9 cellular contexts compared by ENCODE assay signal in genomic region chr16:700684-701584, GRCh38. TPM values are rescaled to one million over a fixed set of nuclear protein-coding genes. Genes with fewer than 3 reads are reported as not detected.
DNase-seq lines count a peak whose midpoint lies in the region; ATAC-seq and TF ChIP-seq lines count a peak whose summit lies in the region.
"Had no signal": no experiment of that assay in that cellular context is flagged by ENCODE, and none has a peak within 500 bp of the region (broad histone marks: within the 10 kb centered on the region; RNA-seq: fewer than 3 reads in every experiment).

No MANE protein-coding gene starts in this region.

- H3K4me3 ChIP-seq in A673 (ENCODE audit: low read depth, low read length, poor library complexity, severe bottlenecking): no peak overlapping the region
- H3K4me3 ChIP-seq in HUES6 (ENCODE audit: low read depth, low read length): peak overlapping the region; percentile 23
- H3K4me3 ChIP-seq in left lung: no peak overlapping the region

- CTCF ChIA-PET in A673 (lab: Charles Lee): no interaction called here

- no peak overlapping the region for H3K27ac ChIP-seq in A673 (ENCODE audit: low read depth, low read length, poor library complexity, severe bottlenecking)
- no peak overlapping the region for H3K27ac ChIP-seq in HUES6 (ENCODE audit: low read depth, low read length)
- no peak overlapping the region for H3K27ac ChIP-seq in left lung

- intact Hi-C loops in A673 (cut with micrococcal nuclease; ENCODE audit: unreplicated experiment) (no loop called here), left lung (cut with DNase I) (no loop called here)

- BruUV-seq in A673 (replicated peaks; lab: Mats Ljungman, UMichigan): no TSS peak

- no peak overlapping the region for H3K9ac ChIP-seq in HUES6 (ENCODE audit: low read length)

- H3K27me3 ChIP-seq in A673 (replicated peaks; ENCODE audit: insufficient read depth, low read depth, low read length, poor library complexity) (peaks cover 69% of the 10 kb centered on the region), HUES6 (ENCODE audit: control insufficient read depth, insufficient read depth, low read length) (peaks cover 96% of the 10 kb centered on the region), left lung (peaks cover 61 to 98% of the 10 kb centered on the region in 2 donors)

- no peaks in the 10 kb centered on the region for H3K4me1 ChIP-seq in A673 (ENCODE audit: insufficient read depth, low read length, poor library complexity, severe bottlenecking)
- peaks cover 5% of the 10 kb centered on the region; the same call in 1 of the 2 replicates for H3K4me1 ChIP-seq in HUES6 (ENCODE audit: control insufficient read depth, insufficient read depth, low read length)
- H3K4me1 ChIP-seq in left lung: peaks cover 1 to 5% of the 10 kb centered on the region in 2 donors

- DNase-seq in A673 (ENCODE audit: low spot score): peak; percentile 43
- DNase-seq in activated T-helper 9 cell treated with anti-CD3 and anti-CD28 coated beads, Interleukin-2, amount 50 U/mL, for 16 hours (ENCODE audit: low read depth): peak; percentile 38
- DNase-seq in left lung: no peak
- DNase-seq in NCI-H1417 treated with DMSO at 0.1 percent for 48 hours (lab: John Stamatoyannopoulos, UW): no peak
- DNase-seq in LoVo (ENCODE audit: low spot score): no peak
- DNase-seq in NCI-H146 (lab: John Stamatoyannopoulos, UW): no peak
- DNase-seq: COR-L47 had no signal

- no peak for TF ChIP-seq CTCF in A673 (conservative IDR thresholded peaks at IDR 0.05; ENCODE audit: low read depth, low read length)
- no peak for TF ChIP-seq CTCF in left lung (IDR thresholded peaks at IDR 0.05)

- H3K36me3 ChIP-seq in A673 (ENCODE audit: insufficient read depth, low read length, poor library complexity, severe bottlenecking): no peaks in the 10 kb centered on the region
- H3K36me3 ChIP-seq in HUES6 (ENCODE audit: control insufficient read depth, insufficient read depth, low read length): no peaks in the 10 kb centered on the region
- H3K36me3 ChIP-seq in left lung: no peaks in the 10 kb centered on the region

- peak; percentile 76 for ATAC-seq in left lung
- ATAC-seq in HG02981 (IDR thresholded peaks at IDR 0.05; ENCODE audit: unreplicated experiment): no peak

- POLR2A ChIA-PET in A673 (lab: Charles Lee; ENCODE audit: low non-redundant PET): no interaction called here

- no peaks in the 10 kb centered on the region for H3K9me3 ChIP-seq in A673 (ENCODE audit: low read depth, low read length, poor library complexity, severe bottlenecking)
- H3K9me3 ChIP-seq in HUES6 (ENCODE audit: control insufficient read depth, insufficient read depth, low read depth, low read length): no peaks in the 10 kb centered on the region
- no peaks in the 10 kb centered on the region for H3K9me3 ChIP-seq in left lung

RNA-seq across cellular contexts. Expression of gene FBXL16, which starts 4.7 kb away (rescaled TPM):
- total RNA-seq in A673 (2021): 1.1 and 2.7 TPM in 2 replicates
- total RNA-seq in left lung: 1 to 10 TPM in 1 of 2 donors, under 1 TPM in 1; 0.50 to 5.7 TPM

RNA-seq across cellular contexts. Expression of gene WDR24, which starts 10.7 kb away (rescaled TPM):
- total RNA-seq in A673 (2021): 17.7 and 18.2 TPM in 2 replicates
- total RNA-seq in left lung: 10 to 100 TPM; 11.7 to 14.2 TPM

RNA-seq across cellular contexts. Expression of gene METRN, which starts 14.0 kb away (rescaled TPM):
- total RNA-seq in A673 (2021): 0.86 and 1.8 TPM in 2 replicates
- 10 to 100 TPM; 37.0 to 57.3 TPM for total RNA-seq in left lung

RNA-seq across cellular contexts. Expression of gene JMJD8, which starts 16.8 kb away (rescaled TPM):
- 78.1 and 87.1 TPM in 2 replicates for total RNA-seq in A673 (2021)
- total RNA-seq in left lung: 10 to 100 TPM; 68.9 to 72.6 TPM

RNA-seq across cellular contexts. Expression of gene ANTKMT, which starts 20.0 kb away (rescaled TPM):
- total RNA-seq in A673 (2021): 21.2 and 26.0 TPM in 2 replicates
- 10 to 100 TPM; 45.8 to 52.9 TPM for total RNA-seq in left lung

Comparison
In these comparisons a context has a peak if more than half of its experiments do, and no peak if none do; other contexts are left out.
1. DNase-seq: peak in A673 (single experiment) and activated T-helper 9 cell treated with anti-CD3 and anti-CD28 coated beads, Interleukin-2, amount 50 U/mL, for 16 hours (single experiment); none in left lung (0 of 2), NCI-H1417 treated with DMSO at 0.1 percent for 48 hours (single experiment), LoVo (single experiment) and NCI-H146 (single experiment).
2. RNA of gene METRN, which starts 14.0 kb away (total RNA-seq): 37.0 to 57.3 TPM in left lung; 0.86 to 1.8 TPM in A673; every median in the first group is over 10 times any median in the second.